In the genomic region with DNA sequence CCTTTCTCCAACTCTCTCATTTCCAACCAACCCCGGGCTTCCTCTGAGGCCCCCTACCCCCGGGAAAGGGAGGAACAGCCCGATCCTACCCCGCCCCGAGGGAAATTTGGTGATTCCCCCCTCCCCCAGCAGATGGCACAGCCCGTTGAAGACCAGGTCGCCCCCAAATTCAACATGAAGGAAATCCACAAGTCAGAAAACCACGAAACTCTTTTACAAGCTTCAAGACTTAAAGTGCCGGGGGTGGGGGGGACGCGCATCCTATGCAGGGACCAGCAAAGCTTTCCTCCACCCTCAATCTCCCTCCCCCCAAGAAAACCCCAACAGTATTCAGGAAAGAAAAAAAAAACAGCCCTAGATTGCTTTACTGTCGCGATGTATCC, we compare ENCODE assay signal across 7 cellular contexts. TPM values are rescaled to one million over a fixed set of nuclear protein-coding genes. Genes with fewer than 3 reads are reported as not detected.
DNase-seq lines count a peak whose midpoint lies in the region; ATAC-seq and TF ChIP-seq lines count a peak whose summit lies in the region.

No MANE protein-coding gene starts in this region.

- H3K27me3 ChIP-seq in H9 (ENCODE audit: insufficient read depth, low read length) (no peaks in the 10 kb centered on the region), RWPE2 (ENCODE audit: insufficient read depth, poor library complexity, severe bottlenecking) (no peaks in the 10 kb centered on the region), esophagus squamous epithelium (no peaks in the 10 kb centered on the region)

- intact Hi-C loops in esophagus squamous epithelium (cut with DNase I) = no loop called here

- peak overlapping the region; percentile 3 for H3K9ac ChIP-seq in H9 (ENCODE audit: extremely low read depth, insufficient read length, low read length)

- H2BK120ac ChIP-seq in H9 (ENCODE audit: low read depth, low read length, poor library complexity, severe bottlenecking) = no peak overlapping the region

- H3K18ac ChIP-seq in H9 (ENCODE audit: insufficient read length, low read depth, low read length) = peak overlapping the region; percentile 1

- no peak overlapping the region for H2BK5ac ChIP-seq in H9 (ENCODE audit: insufficient read length, low read length)

- H3K4me3 ChIP-seq in RWPE2 (ENCODE audit: severe bottlenecking) (peak overlapping the region; percentile 96), esophagus squamous epithelium (peak overlapping the region in 3 of 4 donors; percentile 75 to 96 (median 94)), skeletal muscle cell (ENCODE audit: low read depth, low read length) (peak overlapping the region; percentile 70)

- H3K4me2 ChIP-seq in H9 (ENCODE audit: insufficient read depth, insufficient read length, low read length) = peak overlapping the region; percentile 78

- peak overlapping the region; percentile 93 to 99 (median 97) for H3K27ac Mint-ChIP-seq in H9

- no peak for DNase-seq in H9
- DNase-seq in RWPE2 (ENCODE audit: low spot score) = no peak
- DNase-seq in esophagus squamous epithelium (lab: John Stamatoyannopoulos, UW) = no peak
- DNase-seq in skeletal muscle cell (ENCODE audit: low read depth) = no peak
- no peak for DNase-seq in DMS153 treated with DMSO at 0.1 percent for 48 hours (lab: John Stamatoyannopoulos, UW; ENCODE audit: unreplicated experiment)
- DNase-seq in NCI-H2196 treated with DMSO at 0.1 percent for 48 hours (lab: John Stamatoyannopoulos, UW; ENCODE audit: unreplicated experiment) = no peak

- H4K8ac ChIP-seq in H9 (replicated peaks; ENCODE audit: insufficient read length, low read depth, low read length) = no peak overlapping the region

- no peak overlapping the region for H4K91ac ChIP-seq in H9 (ENCODE audit: insufficient read length, low read depth, low read length)

- peaks cover 0 to 2% of the 10 kb centered on the region in 2 experiments; a peak in 2 of 5 replicates for H3K9me3 Mint-ChIP-seq in H9

- H3K14ac ChIP-seq in H9 (ENCODE audit: insufficient read depth, low read length) = no peak overlapping the region

- H3K56ac ChIP-seq in H9 (ENCODE audit: insufficient read length, low read depth, low read length) = no peak overlapping the region

- H2BK15ac ChIP-seq in H9 (ENCODE audit: low read depth, low read length) = no peak overlapping the region

- peaks cover 9% of the 10 kb centered on the region for H3K79me1 ChIP-seq in H9 (ENCODE audit: insufficient read depth, low read depth, low read length, poor library complexity, severe bottlenecking)

- peaks cover 3% of the 10 kb centered on the region; the same call in 1 of the 2 replicates for H3K27me3 Mint-ChIP-seq in H9 (ENCODE audit: low read depth)

- H3K79me2 ChIP-seq in H9 (ENCODE audit: insufficient read depth, low read length) = peaks cover 9% of the 10 kb centered on the region; the same call in 1 of the 2 replicates

- no peak overlapping the region for H2BK20ac ChIP-seq in H9 (ENCODE audit: low read depth, low read length, poor library complexity, severe bottlenecking)

- no peaks in the 10 kb centered on the region for H3K4me1 ChIP-seq in H9 (ENCODE audit: insufficient read depth, low read length)
- H3K4me1 ChIP-seq in RWPE2 (ENCODE audit: insufficient read depth, poor library complexity, severe bottlenecking) = no peaks in the 10 kb centered on the region
- H3K4me1 ChIP-seq in esophagus squamous epithelium = peaks cover 8 to 57% (median 12%) of the 10 kb centered on the region in 3 donors

- H2AK5ac ChIP-seq in H9 (ENCODE audit: insufficient read length, low read length) = no peak overlapping the region

- no CpG with 5 or more reads among the region's 13 CpGs for WGBS in H9 (ENCODE audit: extremely low coverage, insufficient read length, low lambda C conversion rate)
- WGBS in esophagus squamous epithelium, 2 donors = 7 to 30% methylated on average over 7 to 8 of the region's 13 CpGs

- H3T11ph ChIP-seq in H9 (ENCODE audit: low read length) = no peak overlapping the region

- peak overlapping the region; percentile 95 to 98 for H3K4me3 Mint-ChIP-seq in H9

- no peaks in the 10 kb centered on the region for H3K9me3 ChIP-seq in H9 (ENCODE audit: control insufficient read depth, low read depth, low read length)
- no peaks in the 10 kb centered on the region for H3K9me3 ChIP-seq in RWPE2 (ENCODE audit: severe bottlenecking)
- no peaks in the 10 kb centered on the region for H3K9me3 ChIP-seq in esophagus squamous epithelium

- H3K27ac ChIP-seq in H9 (ENCODE audit: insufficient read length, low read depth, low read length) (no peak overlapping the region), RWPE2 (ENCODE audit: poor library complexity, severe bottlenecking) (peak overlapping the region; percentile 66), esophagus squamous epithelium (peak overlapping the region in 3 of 4 donors; percentile 7 to 98 (median 65))

- no peak for TF ChIP-seq POLR2A in esophagus squamous epithelium (IDR thresholded peaks at IDR 0.05)

- no peak overlapping the region for H3K4ac ChIP-seq in H9 (ENCODE audit: low read depth, low read length)

- H3K36me3 ChIP-seq in RWPE2 (ENCODE audit: low read depth) (peaks cover 22% of the 10 kb centered on the region), esophagus squamous epithelium (peaks cover 1 to 38% (median 5%) of the 10 kb centered on the region in 3 donors)

- no peak overlapping the region for H3K23ac ChIP-seq in H9 (ENCODE audit: insufficient read length, low read depth, low read length)

- no peaks in the 10 kb centered on the region for H4K20me1 ChIP-seq in H9 (ENCODE audit: control insufficient read depth, insufficient read depth, insufficient read length)

- H3K23me2 ChIP-seq in H9 (ENCODE audit: insufficient read length, low read depth, low read length, poor library complexity, severe bottlenecking) = peaks cover 9% of the 10 kb centered on the region

- TF ChIP-seq CTCF in H9 (conservative IDR thresholded peaks at IDR 0.05) (peak; percentile 18; the same call in 1 of the 3 replicates), RWPE2 (IDR thresholded peaks at IDR 0.05; ENCODE audit: poor library complexity, severe bottlenecking) (no peak), esophagus squamous epithelium (IDR thresholded peaks at IDR 0.05) (no peak)

- peaks cover 10 to 21% of the 10 kb centered on the region in 2 experiments for H3K4me1 Mint-ChIP-seq in H9

- H4K5ac ChIP-seq in H9 (ENCODE audit: insufficient read length, low read depth, low read length) = no peak overlapping the region

- no peak overlapping the region for H2BK12ac ChIP-seq in H9 (ENCODE audit: insufficient read length, low read depth, low read length)

- peaks cover 21 to 49% (median 35%) of the 10 kb centered on the region in 3 experiments for H3K36me3 Mint-ChIP-seq in H9 (ENCODE audit: insufficient read depth in 1 of 3, low read depth in 3 of 3)

- ATAC-seq in RWPE2 (ENCODE audit: low read depth) (no peak), GM21423 (IDR thresholded peaks at IDR 0.05; ENCODE audit: unreplicated experiment) (no peak)

- no peak overlapping the region for H2AFZ ChIP-seq in H9 (ENCODE audit: low read length)

RNA-seq across cellular contexts. Expression of gene TCF3, which starts 1.8 kb away (rescaled TPM):
- total RNA-seq in H9 (2021) (304 TPM in 2 replicates), esophagus squamous epithelium (10 to 100 TPM; 29.9 to 66.0 (median 47.9) TPM)

RNA-seq across cellular contexts. Expression of gene UQCR11, which starts 45.4 kb away (rescaled TPM):
- total RNA-seq in H9 (2021) (166 and 174 TPM in 2 replicates), esophagus squamous epithelium (10 to 100 TPM; 47.1 to 74.4 (median 59.1) TPM)

RNA-seq across cellular contexts. Expression of gene MBD3, which starts 58.0 kb away (rescaled TPM):
- 126 and 128 TPM in 2 replicates for total RNA-seq in H9 (2021)
- 10 to 100 TPM; 74.8 to 87.9 (median 84.3) TPM for total RNA-seq in esophagus squamous epithelium
